In genomic region chr2:168278424-168278888, GRCh38 we compare ENCODE assay signal across 11 cellular contexts. TPM values are rescaled to one million over a fixed set of nuclear protein-coding genes. Genes with fewer than 3 reads are reported as not detected.
DNase-seq lines count a peak whose midpoint lies in the region; ATAC-seq and TF ChIP-seq lines count a peak whose summit lies in the region.
"Had no signal": no experiment of that assay in that cellular context is flagged by ENCODE, and none has a peak within 500 bp of the region (broad histone marks: within the 10 kb centered on the region; RNA-seq: fewer than 3 reads in every experiment).

No MANE protein-coding gene starts in this region.

- no peak overlapping the region for H3K18ac ChIP-seq in mesenchymal stem cell (ENCODE audit: low read depth in 1 of 2, low read length in 2 of 2)

- peak overlapping the region; percentile 18 for H3K4me3 Mint-ChIP-seq in Calu3 (ENCODE audit: low read depth, unreplicated experiment)

- H2BK120ac ChIP-seq in mesenchymal stem cell (ENCODE audit: low read depth, low read length): no peak overlapping the region

- H4K91ac ChIP-seq in mesenchymal stem cell (ENCODE audit: low read length): no peak overlapping the region

- intact Hi-C loops in Calu3 (cut with micrococcal nuclease; ENCODE audit: unreplicated experiment): loop anchor here (5.0 kb wide), 1 partner anchor 59 kb away; no protein-coding TSS in a partner anchor

- DNase-seq in Calu3: peak; percentile 76
- peak; percentile 93 for DNase-seq in M059J (ENCODE audit: low read depth)
- DNase-seq in amniotic epithelial cell (ENCODE audit: low read depth): peak; percentile 99
- DNase-seq in mesenchymal stem cell: peak; percentile 85
- DNase-seq in stimulated activated naive CD4-positive, alpha-beta T cell (lab: John Stamatoyannopoulos, UW): no peak
- DNase-seq in activated naive CD4-positive, alpha-beta T cell treated with anti-CD3 and anti-CD28 coated beads, Interleukin-2, amount 50 U/mL, for 72 hours (ENCODE audit: low spot score in 2 of 2): no peak
- no peak for DNase-seq in iPS-NIHi11 (ENCODE audit: low spot score)
- DNase-seq: heart left ventricle, NCI-H1417 treated with DMSO at 0.1 percent for 48 hours had no signal

- no peak overlapping the region for H3K4me3 ChIP-seq in mesenchymal stem cell (ENCODE audit: insufficient read depth in 1 of 2, low read depth in 1 of 2, low read length in 2 of 2)
- H3K4me3 ChIP-seq: cardiac muscle cell, heart left ventricle had no signal

- H3K23ac ChIP-seq in mesenchymal stem cell (ENCODE audit: low read length in 2 of 2): no peak overlapping the region

- H3K27me3 ChIP-seq in mesenchymal stem cell (ENCODE audit: control insufficient read depth in 1 of 2, insufficient read depth in 1 of 2, low read length in 2 of 2): no peaks in the 10 kb centered on the region
- H3K27me3 ChIP-seq: cardiac muscle cell, heart left ventricle had no signal

- CTCF ChIA-PET in Calu3 (lab: Charles Lee): no interaction called here

- H4K8ac ChIP-seq in mesenchymal stem cell (ENCODE audit: low read length): no peak overlapping the region

- H2BK5ac ChIP-seq in mesenchymal stem cell (ENCODE audit: low read depth, low read length, poor library complexity, severe bottlenecking): no peak overlapping the region

- no peak overlapping the region for H2AK5ac ChIP-seq in mesenchymal stem cell (ENCODE audit: low read length, severe bottlenecking)

- no peak overlapping the region for H3K4ac ChIP-seq in mesenchymal stem cell (ENCODE audit: low read depth in 1 of 2, low read length in 2 of 2)

- no peaks in the 10 kb centered on the region for H3K36me3 ChIP-seq in mesenchymal stem cell (ENCODE audit: control insufficient read depth in 1 of 2, insufficient read depth in 2 of 2, low read depth in 1 of 2, low read length in 2 of 2)
- H3K36me3 ChIP-seq: cardiac muscle cell, heart left ventricle had no signal

- no peak overlapping the region for H3K14ac ChIP-seq in mesenchymal stem cell (ENCODE audit: low read length in 2 of 2)

- no peak for TF ChIP-seq CTCF in Calu3 (IDR thresholded peaks at IDR 0.05; ENCODE audit: unreplicated experiment)

- peaks cover 10% of the 10 kb centered on the region for H3K36me3 Mint-ChIP-seq in Calu3 (ENCODE audit: insufficient read depth, unreplicated experiment)
- H3K36me3 Mint-ChIP-seq in activated naive CD4-positive, alpha-beta T cell treated with anti-CD3 and anti-CD28 coated beads, Interleukin-2, amount 50 U/mL, for 72 hours: no peaks in the 10 kb centered on the region

- H3K9ac ChIP-seq in mesenchymal stem cell (ENCODE audit: low read length): no peak overlapping the region

- H3K9me3 Mint-ChIP-seq in Calu3 (ENCODE audit: low read depth, unreplicated experiment): no peaks in the 10 kb centered on the region
- no peaks in the 10 kb centered on the region for H3K9me3 Mint-ChIP-seq in activated naive CD4-positive, alpha-beta T cell treated with anti-CD3 and anti-CD28 coated beads, Interleukin-2, amount 50 U/mL, for 72 hours

- H3K79me1 ChIP-seq in mesenchymal stem cell (replicated peaks; ENCODE audit: low read length, poor library complexity, severe bottlenecking): no peaks in the 10 kb centered on the region

- no peaks in the 10 kb centered on the region for H3K4me1 ChIP-seq in mesenchymal stem cell (ENCODE audit: control insufficient read depth, insufficient read depth, low read depth, low read length)

- no peaks in the 10 kb centered on the region for H3K9me3 ChIP-seq in mesenchymal stem cell (ENCODE audit: control insufficient read depth, low read length)
- H3K9me3 ChIP-seq: heart left ventricle had no signal

- H3K27ac ChIP-seq in mesenchymal stem cell (ENCODE audit: low read length, poor library complexity, severe bottlenecking): no peak overlapping the region
- H3K27ac ChIP-seq: cardiac muscle cell, heart left ventricle had no signal

- WGBS in mesenchymal stem cell: 22% methylated on average over 4 of the region's 5 CpGs

- H2AFZ ChIP-seq in mesenchymal stem cell (ENCODE audit: low read depth, low read length): no peak overlapping the region

- no TSS peak for BruUV-seq in Calu3 (replicated peaks; lab: Mats Ljungman, UMichigan)

- no peaks in the 10 kb centered on the region for H3K27me3 Mint-ChIP-seq in Calu3 (ENCODE audit: unreplicated experiment)

- H2BK12ac ChIP-seq in mesenchymal stem cell (ENCODE audit: low read length in 2 of 2): no peak overlapping the region

- peak overlapping the region; percentile 92 for H3K27ac Mint-ChIP-seq in Calu3 (ENCODE audit: unreplicated experiment)
- no peak overlapping the region for H3K27ac Mint-ChIP-seq in activated naive CD4-positive, alpha-beta T cell treated with anti-CD3 and anti-CD28 coated beads, Interleukin-2, amount 50 U/mL, for 72 hours

- H2BK15ac ChIP-seq in mesenchymal stem cell (ENCODE audit: low read depth, poor library complexity, severe bottlenecking): no peak overlapping the region

- H3K4me2 ChIP-seq in mesenchymal stem cell (ENCODE audit: low read length, poor library complexity, severe bottlenecking): no peak overlapping the region

- peaks cover 27% of the 10 kb centered on the region for H3K4me1 Mint-ChIP-seq in Calu3 (ENCODE audit: low read depth, unreplicated experiment)

- no peak for ATAC-seq in GM21360 (IDR thresholded peaks at IDR 0.05; ENCODE audit: unreplicated experiment)
- ATAC-seq in activated naive CD4-positive, alpha-beta T cell treated with anti-CD3 and anti-CD28 coated beads, Interleukin-2, amount 50 U/mL, for 72 hours: no peak
- ATAC-seq: heart left ventricle had no signal

RNA-seq across cellular contexts. Expression of gene STK39, which starts 31.1 kb away (rescaled TPM):
- total RNA-seq in Calu3 (2022): 100 and 110 TPM in 2 replicates
- total RNA-seq in M059J (2014; rRNA removed; shearing (Covaris generic)): 8.6 and 14.4 TPM in 2 replicates
- 18.3 TPM for polyA plus RNA-seq in mesenchymal stem cell (2013, experiment 1 of 2)
- polyA plus RNA-seq in mesenchymal stem cell (2013, experiment 2 of 2): 18.5 TPM
- 10 to 100 TPM; 21.8 to 43.1 TPM for total RNA-seq in activated naive CD4-positive, alpha-beta T cell treated with anti-CD3 and anti-CD28 coated beads, Interleukin-2, amount 50 U/mL, for 72 hours

Comparison
In these comparisons a context has a peak if more than half of its experiments do, and no peak if none do; other contexts are left out.
1. DNase-seq: peak in Calu3 (single experiment), M059J (single experiment), amniotic epithelial cell (single experiment) and mesenchymal stem cell (single experiment); none in stimulated activated naive CD4-positive, alpha-beta T cell (0 of 6), activated naive CD4-positive, alpha-beta T cell treated with anti-CD3 and anti-CD28 coated beads, Interleukin-2, amount 50 U/mL, for 72 hours (0 of 2) and iPS-NIHi11 (single experiment).